ENCODE assay signal across 1 cellular context in the genomic region with DNA sequence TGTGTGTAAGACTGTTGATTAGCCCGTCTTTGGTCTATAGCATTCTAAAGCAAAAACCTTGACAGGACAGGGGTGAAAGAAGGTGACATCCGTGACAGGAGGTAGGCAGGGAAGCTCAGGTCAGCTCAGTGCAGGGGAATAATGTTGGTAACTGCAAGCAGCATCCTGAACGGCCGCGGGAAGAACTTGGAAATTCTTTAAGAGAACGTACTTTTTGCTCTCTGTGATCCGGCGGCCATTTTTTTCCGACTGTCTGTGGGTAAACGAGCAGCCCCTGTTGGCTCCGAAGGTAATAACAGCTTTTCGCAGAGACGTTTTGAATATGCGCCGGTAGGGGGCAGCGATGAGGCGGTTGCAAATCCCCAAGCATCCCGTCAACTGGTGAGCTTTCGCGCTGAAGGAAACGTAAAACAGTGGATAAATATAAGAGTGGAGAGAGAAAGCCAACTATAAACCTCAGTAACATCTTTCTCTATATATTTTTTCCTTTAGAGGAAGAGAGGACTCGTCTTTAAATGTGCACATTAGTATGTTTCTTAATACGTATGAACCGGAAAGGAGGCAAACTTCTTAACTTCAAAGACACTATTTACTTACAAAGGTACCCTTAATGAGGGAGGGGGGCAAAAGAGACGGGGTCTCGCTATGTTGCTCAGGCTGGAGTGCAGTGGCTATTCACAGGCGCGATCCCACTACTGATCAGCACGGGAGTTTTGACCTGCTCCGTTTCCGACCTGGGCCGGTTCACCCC.
TF ChIP-seq lines count a peak whose summit lies in the region.

No MANE protein-coding gene starts in this region.

TF ChIP-seq in neural cell, 6 proteins besides CTCF, POLR2A, EP300 and RAD21 (continued from another document):
- TF ChIP-seq SMC3 (conservative IDR thresholded peaks at IDR 0.05; ENCODE audit: poor library complexity) (peak; percentile 23), MXI1 (conservative IDR thresholded peaks at IDR 0.05; ENCODE audit: poor library complexity, severe bottlenecking) (peak; percentile 18), POLR2AphosphoS5 (IDR thresholded peaks at IDR 0.05) (no peak), EZH2 (IDR thresholded peaks at IDR 0.05; ENCODE audit: borderline replicate concordance, insufficient read depth, low read length, poor library complexity, severe bottlenecking) (no peak)
- TF ChIP-seq, protein P1, sequence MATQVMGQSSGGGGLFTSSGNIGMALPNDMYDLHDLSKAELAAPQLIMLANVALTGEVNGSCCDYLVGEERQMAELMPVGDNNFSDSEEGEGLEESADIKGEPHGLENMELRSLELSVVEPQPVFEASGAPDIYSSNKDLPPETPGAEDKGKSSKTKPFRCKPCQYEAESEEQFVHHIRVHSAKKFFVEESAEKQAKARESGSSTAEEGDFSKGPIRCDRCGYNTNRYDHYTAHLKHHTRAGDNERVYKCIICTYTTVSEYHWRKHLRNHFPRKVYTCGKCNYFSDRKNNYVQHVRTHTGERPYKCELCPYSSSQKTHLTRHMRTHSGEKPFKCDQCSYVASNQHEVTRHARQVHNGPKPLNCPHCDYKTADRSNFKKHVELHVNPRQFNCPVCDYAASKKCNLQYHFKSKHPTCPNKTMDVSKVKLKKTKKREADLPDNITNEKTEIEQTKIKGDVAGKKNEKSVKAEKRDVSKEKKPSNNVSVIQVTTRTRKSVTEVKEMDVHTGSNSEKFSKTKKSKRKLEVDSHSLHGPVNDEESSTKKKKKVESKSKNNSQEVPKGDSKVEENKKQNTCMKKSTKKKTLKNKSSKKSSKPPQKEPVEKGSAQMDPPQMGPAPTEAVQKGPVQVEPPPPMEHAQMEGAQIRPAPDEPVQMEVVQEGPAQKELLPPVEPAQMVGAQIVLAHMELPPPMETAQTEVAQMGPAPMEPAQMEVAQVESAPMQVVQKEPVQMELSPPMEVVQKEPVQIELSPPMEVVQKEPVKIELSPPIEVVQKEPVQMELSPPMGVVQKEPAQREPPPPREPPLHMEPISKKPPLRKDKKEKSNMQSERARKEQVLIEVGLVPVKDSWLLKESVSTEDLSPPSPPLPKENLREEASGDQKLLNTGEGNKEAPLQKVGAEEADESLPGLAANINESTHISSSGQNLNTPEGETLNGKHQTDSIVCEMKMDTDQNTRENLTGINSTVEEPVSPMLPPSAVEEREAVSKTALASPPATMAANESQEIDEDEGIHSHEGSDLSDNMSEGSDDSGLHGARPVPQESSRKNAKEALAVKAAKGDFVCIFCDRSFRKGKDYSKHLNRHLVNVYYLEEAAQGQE (IDR thresholded peaks at IDR 0.05; ENCODE audit: borderline replicate concordance) = peak; percentile 48
